10 cellular contexts compared by ENCODE assay signal in the genomic region with DNA sequence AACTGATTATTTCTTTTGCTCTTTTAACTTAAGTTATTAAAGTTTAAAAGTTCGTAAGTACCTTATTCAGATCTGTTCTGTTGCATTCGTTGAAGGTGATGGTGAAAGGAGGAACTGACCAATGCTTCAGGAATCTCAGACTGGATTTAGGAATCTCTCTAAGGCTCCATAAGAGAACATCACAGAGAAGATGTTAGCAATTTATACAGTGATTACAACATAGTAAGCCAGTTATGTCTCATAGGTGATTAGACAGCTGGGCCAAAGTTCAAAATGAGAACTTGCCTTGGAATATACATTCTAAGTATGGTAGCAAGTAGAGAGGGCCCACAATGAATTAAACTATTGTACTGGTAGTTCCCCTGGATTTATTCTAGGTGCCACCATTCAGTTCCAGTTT. TPM values are rescaled to one million over a fixed set of nuclear protein-coding genes. Genes with fewer than 3 reads are reported as not detected.
DNase-seq lines count a peak whose midpoint lies in the region; ATAC-seq, FAIRE-seq and TF ChIP-seq lines count a peak whose summit lies in the region.
"Had no signal": no experiment of that assay in that cellular context is flagged by ENCODE, and none has a peak within 500 bp of the region (broad histone marks: within the 10 kb centered on the region; RNA-seq: fewer than 3 reads in every experiment).

No MANE protein-coding gene starts in this region.

- DNase-seq in GM23248: peak; percentile 88
- DNase-seq in activated CD4-positive, alpha-beta memory T cell treated with anti-CD3 and anti-CD28 coated beads for 36 hours: no peak
- DNase-seq in hepatocyte (ENCODE audit: low spot score): peak; percentile 20
- DNase-seq in NCI-H1048 (lab: John Stamatoyannopoulos, UW): no peak
- DNase-seq in NCI-H1436 (lab: John Stamatoyannopoulos, UW): no peak
- DNase-seq in urothelium cell line (ENCODE audit: low spot score): no peak

- peak overlapping the region; percentile 56 for H3K4me3 Mint-ChIP-seq in activated CD4-positive, alpha-beta memory T cell treated with anti-CD3 and anti-CD28 coated beads for 36 hours

- in situ Hi-C loops in GM23248 (cut with MboI): no loop called here

- H3K4me3 ChIP-seq in ACC112 (ENCODE audit: low read depth, low read length): peak overlapping the region; percentile 83
- H3K4me3 ChIP-seq in GM23248: peak overlapping the region; percentile 96
- no peak overlapping the region for H3K4me3 ChIP-seq in hepatocyte

- H3K27ac ChIP-seq in ACC112 (ENCODE audit: low read depth, low read length) (peak overlapping the region; percentile 7; the same call in 1 of the 2 replicates), GM23248 (peak overlapping the region; percentile 36), hepatocyte (no peak overlapping the region)

- CTCF ChIA-PET in activated CD4-positive, alpha-beta memory T cell treated with anti-CD3 and anti-CD28 coated beads for 36 hours (lab: Charles Lee): interaction anchor here (0.6 kb wide), 1 partner anchor 588 kb away, joined by 3 read pairs; no protein-coding TSS in a partner anchor

- POLR2A ChIA-PET in activated CD4-positive, alpha-beta memory T cell treated with anti-CD3 and anti-CD28 coated beads for 36 hours (lab: Charles Lee): no interaction called here

- peaks cover 14% of the 10 kb centered on the region for H3K4me1 ChIP-seq in ACC112 (ENCODE audit: control insufficient read depth, insufficient read depth, low read length, unreplicated experiment)
- H3K4me1 ChIP-seq in GM23248 (ENCODE audit: insufficient read depth): peaks cover 29% of the 10 kb centered on the region
- H3K4me1 ChIP-seq in hepatocyte (ENCODE audit: insufficient read depth): peaks cover 14% of the 10 kb centered on the region

- peaks cover 47% of the 10 kb centered on the region for H3K79me2 ChIP-seq in ACC112 (ENCODE audit: control insufficient read depth, insufficient read depth, low read length, unreplicated experiment)
- peaks cover 68% of the 10 kb centered on the region for H3K79me2 ChIP-seq in GM23248 (ENCODE audit: insufficient read depth)
- peaks cover 34% of the 10 kb centered on the region for H3K79me2 ChIP-seq in hepatocyte

- TF ChIP-seq CTCF in hepatocyte (IDR thresholded peaks at IDR 0.05; ENCODE audit: poor library complexity): no peak

- no peaks in the 10 kb centered on the region for H3K27me3 ChIP-seq in ACC112 (ENCODE audit: insufficient read depth, low read length)
- no peaks in the 10 kb centered on the region for H3K27me3 ChIP-seq in GM23248 (replicated peaks; ENCODE audit: insufficient read depth)
- H3K27me3 ChIP-seq in hepatocyte: no peaks in the 10 kb centered on the region

- H4K20me1 ChIP-seq in GM23248 (ENCODE audit: insufficient read depth): no peaks in the 10 kb centered on the region; the same call in 1 of the 2 replicates
- peaks cover 7% of the 10 kb centered on the region for H4K20me1 ChIP-seq in hepatocyte (ENCODE audit: insufficient read depth, poor library complexity, severe bottlenecking)

- peaks cover 27% of the 10 kb centered on the region for H3F3A ChIP-seq in GM23248 (ENCODE audit: insufficient read depth)

- no peaks in the 10 kb centered on the region for H3K9me3 Mint-ChIP-seq in activated CD4-positive, alpha-beta memory T cell treated with anti-CD3 and anti-CD28 coated beads for 36 hours
- H3K9me3 Mint-ChIP-seq: central memory CD8-positive, alpha-beta T cell had no signal

- H2AFZ ChIP-seq in ACC112 (ENCODE audit: low read length, unreplicated experiment) (no peak overlapping the region), GM23248 (no peak overlapping the region), hepatocyte (no peak overlapping the region)

- peak overlapping the region; percentile 73; the same call in 1 of the 2 replicates for H3K9ac ChIP-seq in GM23248

- ATAC-seq in GM21528 (IDR thresholded peaks at IDR 0.05; ENCODE audit: low FRiP score, unreplicated experiment): no peak

- 0% methylated on average over 2 of the region's 2 CpGs for WGBS in GM23248 (ENCODE audit: low coverage in 1 of 2, low lambda C conversion rate in 2 of 2, missing lambda C conversion rate in 2 of 2), 2 experiments
- 44% methylated on average over 2 of the region's 2 CpGs for WGBS in hepatocyte (ENCODE audit: low lambda C conversion rate, missing lambda C conversion rate)

- peaks cover 45% of the 10 kb centered on the region for H3K4me1 Mint-ChIP-seq in activated CD4-positive, alpha-beta memory T cell treated with anti-CD3 and anti-CD28 coated beads for 36 hours (ENCODE audit: low read depth)

- no peaks in the 10 kb centered on the region for H3K9me2 ChIP-seq in GM23248 (ENCODE audit: insufficient read depth)
- no peaks in the 10 kb centered on the region for H3K9me2 ChIP-seq in hepatocyte (replicated peaks; ENCODE audit: insufficient read depth)

- no peak overlapping the region for H3K27ac Mint-ChIP-seq in activated CD4-positive, alpha-beta memory T cell treated with anti-CD3 and anti-CD28 coated beads for 36 hours

- intact Hi-C loops in activated CD4-positive, alpha-beta memory T cell treated with anti-CD3 and anti-CD28 coated beads for 36 hours (cut with micrococcal nuclease): loop anchor here (5.0 to 10.0 kb wide), 8 partner anchors 129 to 1746 kb away; a partner anchor contains a TSS

- no peak for FAIRE-seq in urothelium cell line (lab: Jason Lieb, UNC)

- H3K4me2 ChIP-seq in GM23248 (ENCODE audit: unreplicated experiment): peak overlapping the region; percentile 98
- H3K4me2 ChIP-seq in hepatocyte: peak overlapping the region; percentile 96

- H3K36me3 ChIP-seq in ACC112 (ENCODE audit: insufficient read depth, low read length) (peaks cover 3% of the 10 kb centered on the region; the same call in 1 of the 2 replicates), GM23248 (ENCODE audit: low read depth) (no peaks in the 10 kb centered on the region), hepatocyte (replicated peaks; ENCODE audit: insufficient read depth, low read depth) (no peaks in the 10 kb centered on the region)

- no peaks in the 10 kb centered on the region for H3K27me3 Mint-ChIP-seq in activated CD4-positive, alpha-beta memory T cell treated with anti-CD3 and anti-CD28 coated beads for 36 hours
- H3K27me3 Mint-ChIP-seq: central memory CD8-positive, alpha-beta T cell had no signal

- H3K36me3 Mint-ChIP-seq in activated CD4-positive, alpha-beta memory T cell treated with anti-CD3 and anti-CD28 coated beads for 36 hours: peaks cover 26% of the 10 kb centered on the region

- H3K9me3 ChIP-seq in GM23248 (ENCODE audit: low read depth): no peaks in the 10 kb centered on the region
- H3K9me3 ChIP-seq in hepatocyte (ENCODE audit: low read depth): no peaks in the 10 kb centered on the region

RNA-seq across cellular contexts. Expression of a gene that starts 3.2 kb away (rescaled TPM):
- 4.0 and 5.8 TPM in 2 replicates for total RNA-seq in GM23248 (2014; rRNA removed; shearing (Covaris generic))
- polyA plus RNA-seq in GM23248 (2016; fragmentation: Nextera tagmentation; extraction: Ambion mirVana) (3.0 and 3.3 TPM in 2 replicates), hepatocyte (3.5 and 6.3 TPM in 2 replicates)
- total RNA-seq in activated CD4-positive, alpha-beta memory T cell treated with anti-CD3 and anti-CD28 coated beads for 36 hours: 10 to 100 TPM; 11.3 to 11.4 TPM
- 7.8 and 8.4 TPM in 2 replicates for total RNA-seq in hepatocyte

RNA-seq across cellular contexts. Expression of a gene that starts 32.9 kb away (rescaled TPM):
- 1.6 and 2.1 TPM in 2 replicates for total RNA-seq in GM23248 (2014; rRNA removed; shearing (Covaris generic))
- polyA plus RNA-seq in GM23248 (2016; fragmentation: Nextera tagmentation; extraction: Ambion mirVana) (2.2 and 2.6 TPM in 2 replicates), hepatocyte (2.0 and 2.3 TPM in 2 replicates)
- total RNA-seq in activated CD4-positive, alpha-beta memory T cell treated with anti-CD3 and anti-CD28 coated beads for 36 hours: not detected
- 8.1 and 8.7 TPM in 2 replicates for total RNA-seq in hepatocyte
- total RNA-seq: T-helper 1 cell treated with Interleukin-12 subunit alpha and Interleukin-12 subunit beta and Interleukin-4 antibody, amounts not matched to agents 30 ng/mL and 1 ng/mL, for 36 hours had no signal

Comparison
In these comparisons a context has a peak if more than half of its experiments do, and no peak if none do; other contexts are left out.
1. DNase-seq: peak in GM23248 (single experiment) and hepatocyte (single experiment); none in activated CD4-positive, alpha-beta memory T cell treated with anti-CD3 and anti-CD28 coated beads for 36 hours (single experiment), NCI-H1048 (single experiment), NCI-H1436 (single experiment) and urothelium cell line (single experiment).